In the genomic region with DNA sequence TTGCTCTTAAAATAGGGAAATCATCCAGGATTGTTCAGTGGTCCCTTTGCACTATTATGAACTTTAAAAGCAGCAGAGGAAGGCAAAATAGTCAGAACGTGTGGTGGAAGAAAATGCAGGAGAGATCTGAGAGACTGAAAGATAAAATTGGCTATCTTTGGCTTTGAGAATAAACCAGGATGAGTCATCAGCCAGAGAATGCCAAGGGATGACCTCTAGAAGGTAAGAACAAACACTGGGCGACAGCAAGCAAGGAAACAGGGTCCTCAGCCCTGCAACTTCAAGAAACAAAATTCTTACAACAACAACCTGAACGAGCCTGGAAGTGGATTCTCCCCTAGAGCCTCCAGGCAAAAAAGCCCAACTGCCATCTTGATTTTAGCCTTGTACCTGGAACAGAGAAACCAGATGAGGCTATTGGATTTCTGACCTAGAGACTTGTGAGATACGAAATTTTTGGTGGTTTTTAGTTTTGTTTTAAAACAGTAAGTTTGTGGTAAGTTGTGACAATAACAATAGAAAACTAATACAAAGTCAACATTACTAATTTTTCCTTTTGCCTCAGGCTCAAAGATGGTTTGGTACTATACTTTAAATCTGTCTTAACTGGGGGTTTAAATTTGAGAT, we compare ENCODE assay signal across 21 cellular contexts.
"Had no signal": no experiment of that assay in that cellular context is flagged by ENCODE, and none has a peak within 500 bp of the region (broad histone marks: within the 10 kb centered on the region; RNA-seq: fewer than 3 reads in every experiment).

No MANE protein-coding gene starts in this region.

- DNase-seq: activated CD4-positive, alpha-beta memory T cell treated with anti-CD3 and anti-CD28 coated beads, Interleukin-2, amount 10 ng/mL, durations not matched to agents 7 days and 5 days; activated CD4-positive, alpha-beta T cell treated with anti-CD3 and anti-CD28 coated beads for 4 hours; activated effector memory CD4-positive, alpha-beta T cell treated with anti-CD3 and anti-CD28 coated beads, Interleukin-2, amount 50 U/mL, for 16 hours; activated T-cell treated with anti-CD3 and anti-CD28 coated beads, Interleukin-2, amount 50 U/mL, for 24 hours; amniotic stem cell; body of pancreas; cortex of kidney; effector CD4-positive, alpha-beta T cell; foreskin fibroblast; glutamatergic neuron; left colon; pancreas; sigmoid colon; spleen; stimulated activated naive CD8-positive, alpha-beta T cell treated with anti-CD3 and anti-CD28 coated beads, Interleukin-15, amount 100 ng/mL, for 72 hours; testis; upper lobe of right lung had no signal

- H3K27me3 ChIP-seq: body of pancreas, pancreas, sigmoid colon, spleen, testis, upper lobe of right lung had no signal

- H3K27me3 Mint-ChIP-seq: activated CD4-positive, alpha-beta memory T cell treated with anti-CD3 and anti-CD28 coated beads, Interleukin-2, amount 10 ng/mL, durations not matched to agents 7 days and 5 days; activated T-cell treated with anti-CD3 and anti-CD28 coated beads, Interleukin-2, amount 50 U/mL, for 24 hours; central memory CD8-positive, alpha-beta T cell; stimulated activated naive CD8-positive, alpha-beta T cell treated with anti-CD3 and anti-CD28 coated beads, Interleukin-15, amount 100 ng/mL, for 72 hours had no signal

- H3K36me3 ChIP-seq: pancreas, sigmoid colon, spleen, upper lobe of right lung had no signal

- H3K4me3 ChIP-seq: body of pancreas, pancreas, sigmoid colon, spleen, testis, upper lobe of right lung had no signal

- H3K9me3 ChIP-seq: body of pancreas, pancreas, sigmoid colon, testis, upper lobe of right lung had no signal

- ATAC-seq: activated naive CD4-positive, alpha-beta T cell treated with anti-CD3 and anti-CD28 coated beads, Interleukin-2, amount 50 U/mL, for 72 hours; body of pancreas; left colon; pancreas; stimulated activated naive CD8-positive, alpha-beta T cell treated with anti-CD3 and anti-CD28 coated beads, Interleukin-15, amount 100 ng/mL, for 72 hours; upper lobe of right lung had no signal

- H3K4me1 Mint-ChIP-seq: activated CD4-positive, alpha-beta memory T cell treated with anti-CD3 and anti-CD28 coated beads, Interleukin-2, amount 10 ng/mL, durations not matched to agents 7 days and 5 days; central memory CD8-positive, alpha-beta T cell; stimulated activated naive CD8-positive, alpha-beta T cell treated with anti-CD3 and anti-CD28 coated beads, Interleukin-15, amount 100 ng/mL, for 72 hours had no signal

- H3K4me1 ChIP-seq: body of pancreas, pancreas, sigmoid colon, spleen, testis, upper lobe of right lung had no signal

- H3K36me3 Mint-ChIP-seq: activated naive CD4-positive, alpha-beta T cell treated with anti-CD3 and anti-CD28 coated beads, Interleukin-2, amount 50 U/mL, for 72 hours had no signal

- FAIRE-seq: endothelial cell of umbilical vein, pancreas had no signal

- H3K27ac ChIP-seq: body of pancreas, pancreas, sigmoid colon, spleen, testis, upper lobe of right lung had no signal

- H3K27ac Mint-ChIP-seq: activated CD4-positive, alpha-beta memory T cell treated with anti-CD3 and anti-CD28 coated beads, Interleukin-2, amount 10 ng/mL, durations not matched to agents 7 days and 5 days; activated naive CD4-positive, alpha-beta T cell treated with anti-CD3 and anti-CD28 coated beads, Interleukin-2, amount 50 U/mL, for 72 hours; activated T-cell treated with anti-CD3 and anti-CD28 coated beads, Interleukin-2, amount 50 U/mL, for 24 hours; stimulated activated naive CD8-positive, alpha-beta T cell treated with anti-CD3 and anti-CD28 coated beads, Interleukin-15, amount 100 ng/mL, for 72 hours; T-helper 1 cell treated with Interleukin-12 subunit alpha and Interleukin-12 subunit beta and Interleukin-4 antibody, amounts not matched to agents 30 μg/mL and 1 μg/mL, for 36 hours had no signal

- H3K4me3 Mint-ChIP-seq: activated CD4-positive, alpha-beta memory T cell treated with anti-CD3 and anti-CD28 coated beads, Interleukin-2, amount 10 ng/mL, durations not matched to agents 7 days and 5 days; activated T-cell treated with anti-CD3 and anti-CD28 coated beads, Interleukin-2, amount 50 U/mL, for 24 hours; central memory CD8-positive, alpha-beta T cell; stimulated activated naive CD8-positive, alpha-beta T cell treated with anti-CD3 and anti-CD28 coated beads, Interleukin-15, amount 100 ng/mL, for 72 hours; T-helper 1 cell treated with Interleukin-12 subunit alpha and Interleukin-12 subunit beta and Interleukin-4 antibody, amounts not matched to agents 30 μg/mL and 1 μg/mL, for 36 hours had no signal
